Comparison of ENCODE assay signal across 28 cellular contexts in the genomic region with DNA sequence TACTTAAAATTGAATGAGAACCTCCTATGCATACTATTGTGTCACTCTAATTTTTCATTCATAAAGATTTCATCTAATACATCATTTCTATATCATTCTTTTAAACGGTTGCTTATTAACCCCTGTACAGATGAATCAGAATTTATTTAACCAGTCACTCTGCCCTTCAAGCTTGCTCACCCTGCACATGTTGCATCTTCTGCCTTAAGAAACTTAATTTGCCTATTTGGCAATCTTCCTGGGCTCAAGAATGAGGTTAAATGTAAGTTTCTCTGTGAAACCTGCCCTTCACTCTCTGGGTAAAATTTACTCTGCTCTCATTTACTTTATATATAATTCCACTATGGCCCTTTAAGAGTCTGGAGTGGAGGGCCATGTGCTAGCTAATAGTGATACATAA.
"Had no signal": no experiment of that assay in that cellular context is flagged by ENCODE, and none has a peak within 500 bp of the region (broad histone marks: within the 10 kb centered on the region; RNA-seq: fewer than 3 reads in every experiment).

No MANE protein-coding gene starts in this region.

- H3K9me3 ChIP-seq: breast epithelium had no signal

- H3K27ac ChIP-seq: breast epithelium, SK-N-MC had no signal

- H3K9me3 Mint-ChIP-seq: activated naive CD4-positive, alpha-beta T cell treated with anti-CD3 and anti-CD28 coated beads, Interleukin-2, amount 50 U/mL, for 24 hours had no signal

- H3K4me1 Mint-ChIP-seq: activated B cell treated with CpG ODN at 0.5 μM for 24 hours; activated CD4-positive, alpha-beta T cell treated with anti-CD3 and anti-CD28 coated beads, Interleukin-2, amount 10 ng/mL, durations not matched to agents 24 days and 14 days; activated CD8-positive, alpha-beta memory T cell treated with anti-CD3 and anti-CD28 coated beads, Interleukin-2, amount 10 ng/mL, durations not matched to agents 7 days and 5 days; activated naive CD4-positive, alpha-beta T cell treated with anti-CD3 and anti-CD28 coated beads, Interleukin-2, amount 50 U/mL, for 24 hours; T-cell had no signal

- H3K4me1 ChIP-seq: breast epithelium had no signal

- DNase-seq: activated B cell treated with CpG ODN at 0.5 μM for 24 hours; activated CD4-positive, alpha-beta T cell treated with anti-CD3 and anti-CD28 coated beads for 1 hour; activated CD4-positive, alpha-beta T cell treated with anti-CD3 and anti-CD28 coated beads, Interleukin-2, amount 10 ng/mL, durations not matched to agents 24 days and 14 days; activated CD4-positive, alpha-beta T cell treated with anti-CD3 and anti-CD28 coated beads, Interleukin-2, amount 50 U/mL, for 48 hours; activated CD8-positive, alpha-beta memory T cell treated with anti-CD3 and anti-CD28 coated beads, Interleukin-2, amount 10 ng/mL, durations not matched to agents 7 days and 5 days; activated effector memory CD4-positive, alpha-beta T cell treated with Interleukin-2 at 50 U/mL for 16 hours; activated naive CD4-positive, alpha-beta T cell; activated T-cell treated with anti-CD3 and anti-CD28 coated beads, Interleukin-2, amount 50 U/mL, for 24 hours; aorta; central memory CD4-positive, alpha-beta T cell; Karpas-422; NCI-H1048; NCI-H1417; NCI-H1694; NCI-H2029; NCI-H2107; NCI-H2171 treated with DMSO at 0.1 percent for 48 hours; NCI-H226; NCI-H526 treated with DMSO at 0.1 percent for 48 hours; NK-92 treated with Interleukin-12 subunit alpha and Interleukin-12 subunit beta, amount 100 ng/mL, for 24 hours; T-cell; T-helper 2 cell; T1000 had no signal

- H3K36me3 ChIP-seq: breast epithelium had no signal

- H3K27me3 Mint-ChIP-seq: activated B cell treated with CpG ODN at 0.5 μM for 24 hours; activated CD4-positive, alpha-beta T cell treated with anti-CD3 and anti-CD28 coated beads, Interleukin-2, amount 10 ng/mL, durations not matched to agents 24 days and 14 days; activated CD8-positive, alpha-beta memory T cell treated with anti-CD3 and anti-CD28 coated beads, Interleukin-2, amount 10 ng/mL, durations not matched to agents 7 days and 5 days; activated naive CD4-positive, alpha-beta T cell treated with anti-CD3 and anti-CD28 coated beads, Interleukin-2, amount 50 U/mL, for 24 hours; activated T-cell treated with anti-CD3 and anti-CD28 coated beads, Interleukin-2, amount 50 U/mL, for 24 hours; T-cell had no signal

- ATAC-seq: activated CD8-positive, alpha-beta memory T cell treated with anti-CD3 and anti-CD28 coated beads, Interleukin-2, amount 10 ng/mL, durations not matched to agents 7 days and 5 days; Right ventricle myocardium inferior; T-cell had no signal

- H3K4me3 Mint-ChIP-seq: activated B cell treated with CpG ODN at 0.5 μM for 24 hours; activated CD4-positive, alpha-beta T cell treated with anti-CD3 and anti-CD28 coated beads, Interleukin-2, amount 10 ng/mL, durations not matched to agents 24 days and 14 days; activated CD8-positive, alpha-beta memory T cell treated with anti-CD3 and anti-CD28 coated beads, Interleukin-2, amount 10 ng/mL, durations not matched to agents 7 days and 5 days; activated naive CD4-positive, alpha-beta T cell treated with anti-CD3 and anti-CD28 coated beads, Interleukin-2, amount 50 U/mL, for 24 hours; activated T-cell treated with anti-CD3 and anti-CD28 coated beads, Interleukin-2, amount 50 U/mL, for 24 hours; activated T-helper 1 cell treated with anti-CD3 and anti-CD28 coated beads, Interleukin-12 subunit alpha, Interleukin-12 subunit beta, Interleukin-2, Interleukin-4 antibody, amounts not matched to agents 30 ng/mL and 10 ng/mL and 1 ng/mL, durations not matched to agents 14 hours and 24 hours and 36 hours; T-cell had no signal

- H3K4me3 ChIP-seq: breast epithelium, SK-N-MC had no signal

- H3K27ac Mint-ChIP-seq: activated B cell treated with CpG ODN at 0.5 μM for 24 hours; activated CD4-positive, alpha-beta T cell treated with anti-CD3 and anti-CD28 coated beads, Interleukin-2, amount 10 ng/mL, durations not matched to agents 24 days and 14 days; activated CD8-positive, alpha-beta memory T cell treated with anti-CD3 and anti-CD28 coated beads, Interleukin-2, amount 10 ng/mL, durations not matched to agents 7 days and 5 days; activated naive CD4-positive, alpha-beta T cell treated with anti-CD3 and anti-CD28 coated beads, Interleukin-2, amount 50 U/mL, for 24 hours; activated T-cell treated with anti-CD3 and anti-CD28 coated beads, Interleukin-2, amount 50 U/mL, for 24 hours; activated T-helper 1 cell treated with anti-CD3 and anti-CD28 coated beads, Interleukin-12 subunit alpha, Interleukin-12 subunit beta, Interleukin-2, Interleukin-4 antibody, amounts not matched to agents 30 ng/mL and 10 ng/mL and 1 ng/mL, durations not matched to agents 14 hours and 24 hours and 36 hours; T-cell had no signal

- H3K27me3 ChIP-seq: breast epithelium had no signal
